ENCODE assay signal across 9 cellular contexts in the genomic region with DNA sequence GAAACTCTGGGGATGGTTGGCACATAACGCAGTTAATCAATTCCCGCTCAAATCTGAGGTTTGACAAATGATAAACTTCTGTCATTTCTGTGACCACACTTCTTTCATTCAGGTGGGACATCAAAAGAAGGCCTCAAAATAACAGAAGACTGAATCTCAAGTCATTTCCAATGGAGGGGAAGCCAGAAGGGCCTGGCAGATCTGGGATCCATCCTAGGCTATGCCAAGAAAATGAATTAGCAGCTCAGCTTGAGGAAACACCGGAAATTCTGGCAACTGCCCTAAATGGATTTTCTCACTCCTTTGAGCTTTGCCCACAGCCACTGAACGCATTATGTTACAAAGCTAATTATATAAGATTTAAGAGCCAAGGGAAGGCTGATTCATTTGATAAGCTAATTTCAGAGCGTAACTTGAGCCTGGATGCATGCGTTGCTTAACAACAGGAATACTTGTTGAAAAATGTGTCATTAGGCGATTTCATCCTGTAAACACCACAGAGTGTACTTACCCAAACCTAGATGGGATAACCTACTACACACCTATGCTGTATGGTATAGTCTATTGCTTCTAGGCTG. TPM values are rescaled to one million over a fixed set of nuclear protein-coding genes. Genes with fewer than 3 reads are reported as not detected.
DNase-seq lines count a peak whose midpoint lies in the region; ATAC-seq, FAIRE-seq and TF ChIP-seq lines count a peak whose summit lies in the region.
"Had no signal": no experiment of that assay in that cellular context is flagged by ENCODE, and none has a peak within 500 bp of the region (broad histone marks: within the 10 kb centered on the region; RNA-seq: fewer than 3 reads in every experiment).

No MANE protein-coding gene starts in this region.

- no peak overlapping the region for H3K27ac ChIP-seq in small intestine (ENCODE audit: low read depth in 1 of 2, low read length in 1 of 2)
- H3K27ac ChIP-seq: pancreas had no signal

- H3K4me3 Mint-ChIP-seq in brain = peak overlapping the region; percentile 51 to 76 (median 62)
- H3K4me3 Mint-ChIP-seq in chondrocyte (ENCODE audit: unreplicated experiment) = no peak overlapping the region

- peak overlapping the region; percentile 77 to 94 (median 89) for H3K27ac Mint-ChIP-seq in brain
- H3K27ac Mint-ChIP-seq in chondrocyte (ENCODE audit: unreplicated experiment) = no peak overlapping the region

- no peaks in the 10 kb centered on the region for H3K4me1 ChIP-seq in small intestine (ENCODE audit: control insufficient read depth in 2 of 2, insufficient read depth in 1 of 2, low read depth in 1 of 2, low read length in 1 of 2)
- H3K4me1 ChIP-seq: pancreas had no signal

- no peaks in the 10 kb centered on the region for H3K27me3 ChIP-seq in small intestine (ENCODE audit: control insufficient read depth in 2 of 2, insufficient read depth in 2 of 2, low read length in 2 of 2)
- H3K27me3 ChIP-seq: pancreas had no signal

- H3K4me3 ChIP-seq in small intestine (ENCODE audit: low read depth in 1 of 2, low read length in 2 of 2) = no peak overlapping the region
- H3K4me3 ChIP-seq: pancreas had no signal

- no peaks in the 10 kb centered on the region for H3K36me3 ChIP-seq in small intestine (ENCODE audit: control insufficient read depth in 2 of 2, insufficient read depth in 2 of 2, low read length in 2 of 2)
- H3K36me3 ChIP-seq: pancreas had no signal

- TF ChIP-seq CTCF in brain (conservative IDR thresholded peaks at IDR 0.05) (no peak), chondrocyte (IDR thresholded peaks at IDR 0.05) (no peak)

- peaks cover 44% of the 10 kb centered on the region for H3K4me1 Mint-ChIP-seq in brain
- peaks cover 49% of the 10 kb centered on the region for H3K4me1 Mint-ChIP-seq in chondrocyte (ENCODE audit: low read depth)

- H3K9me3 Mint-ChIP-seq in brain (peaks cover 0 to 3% (median 2%) of the 10 kb centered on the region in 5 experiments), chondrocyte (ENCODE audit: low read depth) (no peaks in the 10 kb centered on the region)

- H3K27me3 Mint-ChIP-seq in brain (peaks cover 11% of the 10 kb centered on the region), chondrocyte (ENCODE audit: low read depth) (no peaks in the 10 kb centered on the region)

- DNase-seq in COR-L47 (lab: John Stamatoyannopoulos, UW) (peak; percentile 75), NCI-H146 treated with DMSO at 0.1 percent for 48 hours (lab: John Stamatoyannopoulos, UW; ENCODE audit: unreplicated experiment) (peak; percentile 60), middle frontal gyrus (ENCODE audit: extremely low spot score, low spot score) (peak; percentile 65), chondrocyte (ENCODE audit: low spot score) (no peak), small intestine (no peak), NK-92 (lab: John Stamatoyannopoulos, UW; ENCODE audit: unreplicated experiment) (no peak)
- DNase-seq: pancreas had no signal

- H3K36me3 Mint-ChIP-seq in brain (no peaks in the 10 kb centered on the region), chondrocyte (ENCODE audit: low read depth) (no peaks in the 10 kb centered on the region)

- 70 to 86% (median 79%) methylated on average over 7 of the region's 7 CpGs for WGBS in small intestine, 3 donors

- H3K9me3 ChIP-seq in small intestine (ENCODE audit: control insufficient read depth, low read depth) = no peaks in the 10 kb centered on the region
- H3K9me3 ChIP-seq: pancreas had no signal

- FAIRE-seq in small intestine (lab: Jason Lieb, UNC) = no peak
- FAIRE-seq: pancreas had no signal

- no peak for ATAC-seq in HG03439 (IDR thresholded peaks at IDR 0.05; ENCODE audit: unreplicated experiment)

RNA-seq across cellular contexts. Expression of gene NR1D2, which starts 47.1 kb away (rescaled TPM):
- 14.3 TPM for polyA plus RNA-seq in brain (ENCODE audit: insufficient read depth, low read depth, low replicate concordance)
- 14.7 to 19.8 TPM (median 19.6 TPM) in 3 replicates for total RNA-seq in chondrocyte
- polyA plus RNA-seq in small intestine = 10 to 100 TPM in 1 of 3 donors, 1 to 10 TPM in 2; 8.3 to 13.0 (median 9.8) TPM

Comparison
In these comparisons a context has a peak if more than half of its experiments do, and no peak if none do; other contexts are left out.
1. DNase-seq: peak in COR-L47 (single experiment), NCI-H146 treated with DMSO at 0.1 percent for 48 hours (single experiment) and middle frontal gyrus (single experiment); none in chondrocyte (single experiment), small intestine (single experiment) and NK-92 (single experiment).